Comparison of ENCODE assay signal across 8 cellular contexts in the genomic region with DNA sequence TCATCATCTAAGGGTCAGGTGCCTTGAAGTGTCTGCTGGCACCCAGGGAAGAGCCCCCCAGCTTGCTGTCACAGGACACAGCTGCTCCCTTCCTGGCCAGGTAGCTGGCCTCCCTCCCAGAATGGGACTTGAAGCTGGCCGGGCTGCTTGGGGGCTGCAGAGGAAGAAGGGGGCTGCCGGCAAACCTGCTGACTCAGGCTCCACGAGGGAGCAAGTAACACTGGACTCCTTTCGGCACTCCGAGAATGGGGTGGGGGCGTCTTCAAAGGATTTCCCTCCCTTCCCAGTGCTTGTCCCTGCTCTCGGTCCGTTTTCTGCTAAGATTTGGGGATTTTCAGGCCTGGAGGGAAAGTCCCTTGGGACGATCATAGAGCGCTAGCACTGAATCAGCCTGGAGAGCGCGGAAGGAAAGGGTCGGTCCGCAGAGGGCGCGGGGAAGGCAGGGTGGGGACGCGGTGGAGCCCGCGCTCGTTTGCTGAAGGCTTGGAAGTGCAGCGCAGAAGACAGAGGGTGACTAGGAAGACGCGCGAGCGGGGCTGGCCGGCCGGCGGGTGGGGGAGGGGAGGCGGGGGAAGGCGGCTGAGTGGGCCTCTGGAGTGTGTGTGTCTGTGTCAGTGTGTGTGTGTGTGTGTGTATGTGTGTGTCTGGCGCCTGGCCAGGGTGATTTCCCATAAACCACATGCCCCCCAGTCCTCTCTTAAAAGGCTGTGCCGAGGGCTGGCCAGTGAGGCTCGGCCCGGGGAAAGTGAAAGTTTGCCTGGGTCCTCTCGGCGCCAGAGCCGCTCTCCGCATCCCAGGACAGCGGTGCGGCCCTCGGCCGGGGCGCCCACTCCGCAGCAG. TPM values are rescaled to one million over a fixed set of nuclear protein-coding genes. Genes with fewer than 3 reads are reported as not detected.
A peak's percentile ranks its signal among the peaks of the same experiment; 100 is the strongest.
DNase-seq lines count a peak whose midpoint lies in the region; ATAC-seq, FAIRE-seq and TF ChIP-seq lines count a peak whose summit lies in the region.

A gene with protein sequence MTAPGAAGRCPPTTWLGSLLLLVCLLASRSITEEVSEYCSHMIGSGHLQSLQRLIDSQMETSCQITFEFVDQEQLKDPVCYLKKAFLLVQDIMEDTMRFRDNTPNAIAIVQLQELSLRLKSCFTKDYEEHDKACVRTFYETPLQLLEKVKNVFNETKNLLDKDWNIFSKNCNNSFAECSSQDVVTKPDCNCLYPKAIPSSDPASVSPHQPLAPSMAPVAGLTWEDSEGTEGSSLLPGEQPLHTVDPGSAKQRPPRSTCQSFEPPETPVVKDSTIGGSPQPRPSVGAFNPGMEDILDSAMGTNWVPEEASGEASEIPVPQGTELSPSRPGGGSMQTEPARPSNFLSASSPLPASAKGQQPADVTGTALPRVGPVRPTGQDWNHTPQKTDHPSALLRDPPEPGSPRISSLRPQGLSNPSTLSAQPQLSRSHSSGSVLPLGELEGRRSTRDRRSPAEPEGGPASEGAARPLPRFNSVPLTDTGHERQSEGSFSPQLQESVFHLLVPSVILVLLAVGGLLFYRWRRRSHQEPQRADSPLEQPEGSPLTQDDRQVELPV (plus strand): TSS at position 727 of the 840 bp plus-strand sequence. CDS start 175 bp downstream, outside the sequence.

- H3K27ac ChIP-seq in endothelial cell of umbilical vein (ENCODE audit: insufficient read depth, low read depth, low read length), result peak within 1 kb of the TSS; percentile 45
- peak within 1 kb of the TSS; percentile 16 for H3K27ac ChIP-seq in mesodermal cell (ENCODE audit: low read depth, low read length, severe bottlenecking)

- H3K36me3 ChIP-seq in endothelial cell of umbilical vein (ENCODE audit: control insufficient read depth in 2 of 2, extremely low read depth in 1 of 2, insufficient read depth in 2 of 2, low read length in 2 of 2), result no peaks in the 10 kb centered on the region
- H3K36me3 ChIP-seq in mesodermal cell (ENCODE audit: control insufficient read depth, insufficient read depth, low read length), result peaks cover 7% of the 10 kb centered on the region

- 0 to 2% methylated on average over 16 to 30 of the region's 45 CpGs for WGBS in mesodermal cell (ENCODE audit: insufficient coverage in 2 of 2), 2 experiments

- H2AFZ ChIP-seq in endothelial cell of umbilical vein (ENCODE audit: low read depth, low read length), result peak within 1 kb of the TSS; percentile 73

- H4K20me1 ChIP-seq in endothelial cell of umbilical vein (replicated peaks; ENCODE audit: control insufficient read depth, extremely low read depth, insufficient read depth, low read length), result no peaks in the 10 kb centered on the region

- dilution Hi-C loops in endothelial cell of umbilical vein (cut with MboI; ENCODE audit: extremely low pct_ligation_motif_present, low sequenced_read_pairs), result no loop called here

- H3K4me2 ChIP-seq in endothelial cell of umbilical vein (ENCODE audit: insufficient read depth, low read length), result peak within 1 kb of the TSS; percentile 66

- DNase-seq in NCI-H524 (lab: John Stamatoyannopoulos, UW), result peak; percentile 8 to 37
- no peak for DNase-seq in NCI-H524 treated with DMSO at 0.1 percent for 48 hours (lab: John Stamatoyannopoulos, UW)
- peak; percentile 21 for DNase-seq in NCI-H460 (ENCODE audit: extremely low read depth, low read depth)
- peak; percentile 64 for DNase-seq in activated T-cell treated with anti-CD3 and anti-CD28 coated beads for 24 hours (ENCODE audit: low read depth)
- DNase-seq in endothelial cell of umbilical vein (ENCODE audit: low read depth, low spot score), result peak; percentile 77
- peak; percentile 34 for DNase-seq in stimulated activated CD8-positive, alpha-beta memory T cell treated with anti-CD3 and anti-CD28 coated beads, Interleukin-15, amount 100 ng/mL, for 24 hours (ENCODE audit: low read depth)

- H3K4me1 ChIP-seq in endothelial cell of umbilical vein (ENCODE audit: control insufficient read depth, extremely low read depth, insufficient read depth, low read length) (peaks cover 8% of the 10 kb centered on the region), mesodermal cell (ENCODE audit: control insufficient read depth, insufficient read depth, low read length, poor library complexity, severe bottlenecking) (peaks cover 23% of the 10 kb centered on the region)

- H3K79me2 ChIP-seq in endothelial cell of umbilical vein (ENCODE audit: control insufficient read depth, insufficient read depth, low read length), result no peaks in the 10 kb centered on the region

- ATAC-seq in GM19467 (IDR thresholded peaks at IDR 0.05; ENCODE audit: unreplicated experiment), result no peak

- no peak for TF ChIP-seq POLR2A in endothelial cell of umbilical vein (IDR thresholded peaks at IDR 0.05; ENCODE audit: low read depth, low read length)

- H3K9me1 ChIP-seq in endothelial cell of umbilical vein (replicated peaks; ENCODE audit: control insufficient read depth, extremely low read depth, insufficient read depth, low read length), result no peaks in the 10 kb centered on the region

- TF ChIP-seq CTCF in endothelial cell of umbilical vein (IDR thresholded peaks at IDR 0.05; ENCODE audit: extremely low read depth in 1 of 2, insufficient read depth in 1 of 2, low read depth in 1 of 2, low read length in 2 of 2), result no peak

- peak within 1 kb of the TSS; percentile 70 for H3K9ac ChIP-seq in endothelial cell of umbilical vein (replicated peaks; ENCODE audit: extremely low read depth, insufficient read depth, low read length)

- TSS peak; percentile 49 for BruUV-seq in endothelial cell of umbilical vein (replicated peaks; lab: Mats Ljungman, UMichigan)

- peaks cover 0 to 4% of the 10 kb centered on the region in 2 experiments for H3K27me3 ChIP-seq in endothelial cell of umbilical vein (ENCODE audit: control insufficient read depth in 2 of 2, insufficient read depth in 2 of 2, low read length in 2 of 2)

- CTCF ChIA-PET in endothelial cell of umbilical vein (lab: Charles Lee), result interaction anchor here (1.2 to 2.4 kb wide), 9 partner anchors 14 to 135 kb away, joined by 3 to 20 read pairs (median 5); a partner anchor contains a TSS

- intact Hi-C loops in endothelial cell of umbilical vein (cut with micrococcal nuclease), result loop anchor here (1.0 to 2.0 kb wide), 6 partner anchors 18 to 134 kb away; a partner anchor contains a TSS

- H3K4me3 ChIP-seq in endothelial cell of umbilical vein (replicated peaks in 1 of 3; ENCODE audit: insufficient read depth in 1 of 3, low read depth in 1 of 3, low read length in 3 of 3) (peak within 1 kb of the TSS; percentile 36 to 91 (median 45)), mesodermal cell (ENCODE audit: extremely low read depth, insufficient read depth, low read length, poor library complexity, severe bottlenecking) (peak within 1 kb of the TSS; percentile 61)

- POLR2A ChIA-PET in endothelial cell of umbilical vein (lab: Charles Lee), result interaction anchor here (1.4 kb wide), 1 partner anchor 69 kb away, joined by 5 read pairs; no protein-coding TSS in a partner anchor

- FAIRE-seq in endothelial cell of umbilical vein (lab: Jason Lieb, UNC), result peak; percentile 81

- no peaks in the 10 kb centered on the region for H3K9me3 ChIP-seq in endothelial cell of umbilical vein (replicated peaks; ENCODE audit: control insufficient read depth, insufficient read depth, low read length)
- no peaks in the 10 kb centered on the region for H3K9me3 ChIP-seq in mesodermal cell (ENCODE audit: control insufficient read depth, low read length)

TF ChIP-seq in endothelial cell of umbilical vein, 7 proteins besides CTCF, POLR2A, EP300 and RAD21:
- TF ChIP-seq POLR2AphosphoS5 (IDR thresholded peaks at IDR 0.05; ENCODE audit: insufficient read depth, low read depth, low read length), result peak; percentile 49
- TF ChIP-seq EZH2 (IDR thresholded peaks at IDR 0.05; ENCODE audit: borderline replicate concordance, low read depth, low read length, severe bottlenecking), result peak; percentile 13
- no peak for TF ChIP-seq FOS (IDR thresholded peaks at IDR 0.05; ENCODE audit: borderline replicate concordance, insufficient read depth, low read length)

RNA-seq across cellular contexts. Expression of the gene that starts here (rescaled TPM):
- total RNA-seq in NCI-H460 (2014; rRNA removed; shearing (Covaris generic)), result 7.7 and 9.5 TPM in 2 replicates
- 11.8 and 21.5 TPM in 2 replicates for polyA plus RNA-seq in NCI-H460 (2014; cell fraction: nucleus; rRNA removed)
- total RNA-seq in endothelial cell of umbilical vein, result 22.7 and 28.9 TPM in 2 replicates
- 23.3 and 24.5 TPM in 2 replicates for polyA plus RNA-seq in endothelial cell of umbilical vein
- 18.0 and 21.7 TPM in 2 replicates for polyA plus RNA-seq in endothelial cell of umbilical vein (2011; cell fraction: cytosol; rRNA removed)
- 17.9 and 23.3 TPM in 2 replicates for polyA plus RNA-seq in endothelial cell of umbilical vein (2011; cell fraction: nucleus; rRNA removed)
- 18.7 and 20.5 TPM in 2 replicates for polyA plus RNA-seq in endothelial cell of umbilical vein (2012)
- 10.2 and 22.5 TPM in 2 replicates for polyA minus RNA-seq in endothelial cell of umbilical vein
- polyA minus RNA-seq in endothelial cell of umbilical vein (2011; cell fraction: cytosol; rRNA and poly(A)+ RNA removed), result 1.6 TPM
- polyA minus RNA-seq in endothelial cell of umbilical vein (2011; cell fraction: nucleus; rRNA and poly(A)+ RNA removed), result 5.8 and 10.2 TPM in 2 replicates
- polyA plus RNA-seq in mesodermal cell (2013, experiment 1 of 2), result 19.1 TPM
- polyA plus RNA-seq in mesodermal cell (2013, experiment 2 of 2), result 18.8 TPM
